ENCODE assay signal across 1 cellular context in genomic region chr20:16904751-16905150, GRCh38.
TF ChIP-seq lines count a peak whose summit lies in the region.

No MANE protein-coding gene starts in this region.

TF ChIP-seq in HepG2, 621 proteins besides CTCF, POLR2A, EP300 and RAD21 (continued from another document):
- TF ChIP-seq FOXO1 (CRISPR knock-in tag; IDR thresholded peaks at IDR 0.05) = no peak
- no peak for TF ChIP-seq ZFP90 (CRISPR knock-in tag; IDR thresholded peaks at IDR 0.05; ENCODE audit: borderline replicate concordance)
- no peak for TF ChIP-seq HCFC1 (IDR thresholded peaks at IDR 0.05; ENCODE audit: low read depth, low read length)
- no peak for TF ChIP-seq ZNF17 (CRISPR knock-in tag; IDR thresholded peaks at IDR 0.05)
- no peak for TF ChIP-seq REL (CRISPR knock-in tag; conservative IDR thresholded peaks at IDR 0.05)
- TF ChIP-seq PLRG1 (conservative IDR thresholded peaks at IDR 0.05) = no peak
